ENCODE assay signal across 8 cellular contexts in the genomic region with DNA sequence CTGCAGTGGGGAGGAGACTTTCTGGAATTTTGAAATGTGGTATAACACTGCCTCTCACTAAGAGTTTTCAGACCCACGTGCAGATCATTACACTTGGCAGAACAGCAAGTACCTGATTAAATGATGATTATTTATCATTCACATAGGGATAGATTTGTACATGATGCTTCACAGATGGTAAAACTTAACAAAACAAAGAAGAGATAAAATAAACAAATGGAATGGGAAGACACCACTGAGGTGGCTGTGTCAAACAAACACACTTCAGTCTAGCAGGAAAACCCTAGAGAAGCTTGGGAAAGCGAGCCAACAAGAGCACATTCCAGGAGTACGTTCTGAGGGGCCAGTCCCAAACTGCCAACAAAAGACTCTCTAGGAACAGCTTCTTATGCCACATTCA. TPM values are rescaled to one million over a fixed set of nuclear protein-coding genes. Genes with fewer than 3 reads are reported as not detected.
A peak's percentile ranks its signal among the peaks of the same experiment; 100 is the strongest.
DNase-seq lines count a peak whose midpoint lies in the region; ATAC-seq, FAIRE-seq and TF ChIP-seq lines count a peak whose summit lies in the region.

No MANE protein-coding gene starts in this region.

- H3K9me3 Mint-ChIP-seq in activated T-helper 1 cell treated with anti-CD3 and anti-CD28 coated beads, Interleukin-12 subunit alpha, Interleukin-12 subunit beta, Interleukin-2, Interleukin-4 antibody, amounts not matched to agents 30 ng/mL and 10 ng/mL and 1 ng/mL, durations not matched to agents 14 hours and 24 hours and 36 hours = no peaks in the 10 kb centered on the region

- TF ChIP-seq CTCF in HepG2 (CRISPR knock-in tag; IDR thresholded peaks at IDR 0.05) = no peak
- no peak for TF ChIP-seq CTCF in right lobe of liver (IDR thresholded peaks at IDR 0.05)
- no peak for TF ChIP-seq CTCF in keratinocyte (optimal IDR thresholded peaks at IDR 0.05 in 1 of 3, IDR thresholded peaks at IDR 0.05 in 1 of 3, conservative IDR thresholded peaks at IDR 0.05 in 1 of 3; ENCODE audit: extremely low read depth in 1 of 3, insufficient read depth in 2 of 3, low read length in 3 of 3)
- no peak for TF ChIP-seq CTCF in upper lobe of right lung (IDR thresholded peaks at IDR 0.05)

- H3K36me3 Mint-ChIP-seq in activated T-helper 1 cell treated with anti-CD3 and anti-CD28 coated beads, Interleukin-12 subunit alpha, Interleukin-12 subunit beta, Interleukin-2, Interleukin-4 antibody, amounts not matched to agents 30 ng/mL and 10 ng/mL and 1 ng/mL, durations not matched to agents 14 hours and 24 hours and 36 hours (ENCODE audit: low read depth) = peaks cover 19% of the 10 kb centered on the region

- WGBS in HepG2 (ENCODE audit: low lambda C conversion rate) = 66% methylated on average over 3 of the region's 3 CpGs
- WGBS in right lobe of liver (ENCODE audit: insufficient coverage, low coverage, low lambda C conversion rate, missing lambda C conversion rate) = 83% methylated on average over 3 of the region's 3 CpGs

- no peak overlapping the region for H3K27ac Mint-ChIP-seq in activated T-helper 1 cell treated with anti-CD3 and anti-CD28 coated beads, Interleukin-12 subunit alpha, Interleukin-12 subunit beta, Interleukin-2, Interleukin-4 antibody, amounts not matched to agents 30 ng/mL and 10 ng/mL and 1 ng/mL, durations not matched to agents 14 hours and 24 hours and 36 hours

- FAIRE-seq in HepG2 (lab: Jason Lieb, UNC) (no peak), keratinocyte (lab: Jason Lieb, UNC) (no peak)

- peak overlapping the region in 1 of 3 experiments; percentile 93; a peak in 2 of 6 replicates for H3K4me3 ChIP-seq in HepG2 (replicated peaks in 1 of 3; ENCODE audit: insufficient read depth in 1 of 3, low read depth in 2 of 3, low read length in 3 of 3)
- no peak overlapping the region for H3K4me3 ChIP-seq in right lobe of liver
- H3K4me3 ChIP-seq in keratinocyte (ENCODE audit: control insufficient read depth in 2 of 3, extremely low read depth in 1 of 3, insufficient read depth in 2 of 3, low read depth in 1 of 3, low read length in 3 of 3) = peak overlapping the region in 2 of 3 experiments; percentile 88 to 99
- peak overlapping the region; percentile 98 for H3K4me3 ChIP-seq in upper lobe of right lung

- intact Hi-C loops in HepG2 (cut with micrococcal nuclease; ENCODE audit: unreplicated experiment) (no loop called here), right lobe of liver (cut with DNase I) (no loop called here), upper lobe of right lung (cut with DNase I) (no loop called here)
- intact Hi-C loops in activated T-helper 1 cell treated with anti-CD3 and anti-CD28 coated beads, Interleukin-12 subunit alpha, Interleukin-12 subunit beta, Interleukin-2, Interleukin-4 antibody, amounts not matched to agents 30 ng/mL and 10 ng/mL and 1 ng/mL, durations not matched to agents 14 hours and 24 hours and 36 hours (cut with micrococcal nuclease) = loop anchor here (2.0 to 5.0 kb wide), 5 partner anchors 71 to 951 kb away; a partner anchor contains a TSS

- TF ChIP-seq EP300 in HepG2 (IDR thresholded peaks at IDR 0.05; ENCODE audit: low read depth in 2 of 2, low read length in 2 of 2) (no peak), HepG2 (CRISPR knock-in tag; IDR thresholded peaks at IDR 0.05; ENCODE audit: borderline replicate concordance) (no peak)

- CTCF ChIA-PET in HepG2 (lab: Yijun Ruan, JAX; ENCODE audit: low intra/inter-chr PET ratio, low total read pairs) = no interaction called here

- no TSS peak for BruUV-seq in HepG2 (replicated peaks; lab: Mats Ljungman, UMichigan)

- ATAC-seq in HepG2 (no peak), right lobe of liver (no peak), upper lobe of right lung (no peak), HG02938 (IDR thresholded peaks at IDR 0.05; ENCODE audit: unreplicated experiment) (no peak)

- H3K36me3 ChIP-seq in HepG2 (replicated peaks in 1 of 2; ENCODE audit: control insufficient read depth in 1 of 2, insufficient read depth in 2 of 2, low read length in 2 of 2) = peaks cover 2 to 18% of the 10 kb centered on the region in 2 experiments; a peak in 3 of 5 replicates
- peaks cover 0 to 9% (median 2%) of the 10 kb centered on the region in 4 donors for H3K36me3 ChIP-seq in right lobe of liver
- peaks cover 1 to 12% of the 10 kb centered on the region in 2 experiments for H3K36me3 ChIP-seq in keratinocyte (ENCODE audit: control insufficient read depth in 2 of 2, extremely low read depth in 1 of 2, insufficient read depth in 2 of 2, low read length in 2 of 2)
- peaks cover 29% of the 10 kb centered on the region for H3K36me3 ChIP-seq in upper lobe of right lung

- no peaks in the 10 kb centered on the region for H4K20me1 ChIP-seq in HepG2 (ENCODE audit: insufficient read depth, low read length)
- no peaks in the 10 kb centered on the region for H4K20me1 ChIP-seq in keratinocyte (ENCODE audit: control insufficient read depth, extremely low read depth, insufficient read depth, low read length)

- peaks cover 0 to 4% of the 10 kb centered on the region in 2 experiments; a peak in 1 of 5 replicates for H3K27me3 ChIP-seq in HepG2 (ENCODE audit: control insufficient read depth in 1 of 2, insufficient read depth in 2 of 2, low read length in 2 of 2)
- no peaks in the 10 kb centered on the region for H3K27me3 ChIP-seq in right lobe of liver
- no peaks in the 10 kb centered on the region for H3K27me3 ChIP-seq in keratinocyte (ENCODE audit: control insufficient read depth, extremely low read depth, insufficient read depth, low read length)
- H3K27me3 ChIP-seq in upper lobe of right lung = no peaks in the 10 kb centered on the region

- H3K27me3 Mint-ChIP-seq in activated T-helper 1 cell treated with anti-CD3 and anti-CD28 coated beads, Interleukin-12 subunit alpha, Interleukin-12 subunit beta, Interleukin-2, Interleukin-4 antibody, amounts not matched to agents 30 ng/mL and 10 ng/mL and 1 ng/mL, durations not matched to agents 14 hours and 24 hours and 36 hours (ENCODE audit: insufficient read depth) = peaks cover 8% of the 10 kb centered on the region

- H3K79me2 ChIP-seq in HepG2 (ENCODE audit: insufficient read depth, low read length) (peaks cover 17% of the 10 kb centered on the region), keratinocyte (ENCODE audit: control insufficient read depth, insufficient read depth, low read length) (peaks cover 60% of the 10 kb centered on the region)

- dilution Hi-C loops in keratinocyte (cut with MboI; ENCODE audit: extremely low pct_ligation_motif_present, low sequenced_read_pairs) = no loop called here

- H3K4me1 ChIP-seq in HepG2 (ENCODE audit: insufficient read depth, low read length) (peaks cover 31% of the 10 kb centered on the region), right lobe of liver (peaks cover 0 to 12% (median 6%) of the 10 kb centered on the region in 4 donors), keratinocyte (ENCODE audit: control insufficient read depth, extremely low read depth, insufficient read depth, low read length) (peaks cover 31% of the 10 kb centered on the region), upper lobe of right lung (peaks cover 14% of the 10 kb centered on the region)

- peak overlapping the region; percentile 98 for H3K4me3 Mint-ChIP-seq in activated T-helper 1 cell treated with anti-CD3 and anti-CD28 coated beads, Interleukin-12 subunit alpha, Interleukin-12 subunit beta, Interleukin-2, Interleukin-4 antibody, amounts not matched to agents 30 ng/mL and 10 ng/mL and 1 ng/mL, durations not matched to agents 14 hours and 24 hours and 36 hours

- in situ Hi-C loops in HepG2 (cut with HindIII; ENCODE audit: extremely low pct_ligation_motif_present, low pct_unique_long_range_greater_than_20kb) = no loop called here

- H3K9me1 ChIP-seq in keratinocyte (ENCODE audit: control insufficient read depth, extremely low read depth, insufficient read depth, low read length) = no peaks in the 10 kb centered on the region

- H2AFZ ChIP-seq in HepG2 (ENCODE audit: low read length) (no peak overlapping the region), keratinocyte (ENCODE audit: control insufficient read depth, low read length) (no peak overlapping the region)

- no peak for TF ChIP-seq RAD21 in HepG2 (CRISPR knock-in tag; IDR thresholded peaks at IDR 0.05)

- H3K4me1 Mint-ChIP-seq in activated T-helper 1 cell treated with anti-CD3 and anti-CD28 coated beads, Interleukin-12 subunit alpha, Interleukin-12 subunit beta, Interleukin-2, Interleukin-4 antibody, amounts not matched to agents 30 ng/mL and 10 ng/mL and 1 ng/mL, durations not matched to agents 14 hours and 24 hours and 36 hours (ENCODE audit: low read depth) = peaks cover 50% of the 10 kb centered on the region

- H3K27ac ChIP-seq in HepG2 (ENCODE audit: extremely low read length, insufficient read depth, low read length) (no peak overlapping the region), right lobe of liver (no peak overlapping the region), keratinocyte (ENCODE audit: control insufficient read depth, insufficient read depth, low read length) (no peak overlapping the region), upper lobe of right lung (no peak overlapping the region)

- TF ChIP-seq POLR2A in HepG2 (IDR thresholded peaks at IDR 0.05; ENCODE audit: insufficient read depth in 1 of 2, low read depth in 2 of 2, low read length in 2 of 2) (no peak), right lobe of liver (IDR thresholded peaks at IDR 0.05) (no peak)

- POLR2A ChIA-PET in HepG2 (lab: Yijun Ruan, JAX) = no interaction called here

- DNase-seq in HepG2 (ENCODE audit: low spot score) (no peak), right lobe of liver (no peak), keratinocyte (ENCODE audit: low read depth, low spot score) (no peak), upper lobe of right lung (no peak), hippocampal formation (lab: John Stamatoyannopoulos, UW) (no peak), DMS 273 (lab: John Stamatoyannopoulos, UW; ENCODE audit: unreplicated experiment) (no peak)
- DNase-seq in activated T-helper 1 cell treated with anti-CD3 and anti-CD28 coated beads, Interleukin-12 subunit alpha, Interleukin-12 subunit beta, Interleukin-2, Interleukin-4 antibody, amounts not matched to agents 30 ng/mL and 10 ng/mL and 1 ng/mL, durations not matched to agents 14 hours and 24 hours and 36 hours (ENCODE audit: low spot score) = no peak

- H3K9ac ChIP-seq in HepG2 (ENCODE audit: insufficient read depth, low read depth, low read length) (no peak overlapping the region), keratinocyte (ENCODE audit: control insufficient read depth, extremely low read depth, insufficient read depth, low read length) (no peak overlapping the region)

- H3K4me2 ChIP-seq in HepG2 (ENCODE audit: low read depth, low read length) (peak overlapping the region; percentile 93), keratinocyte (ENCODE audit: control insufficient read depth, extremely low read depth, insufficient read depth, low read depth, low read length) (peak overlapping the region; percentile 87)

- H3K9me3 ChIP-seq in HepG2 (ENCODE audit: low read length) = no peaks in the 10 kb centered on the region
- H3K9me3 ChIP-seq in right lobe of liver = no peaks in the 10 kb centered on the region
- no peaks in the 10 kb centered on the region for H3K9me3 ChIP-seq in keratinocyte (ENCODE audit: control insufficient read depth, low read depth, low read length)
- no peaks in the 10 kb centered on the region for H3K9me3 ChIP-seq in upper lobe of right lung

RNA-seq across cellular contexts. Expression of a gene that starts 1.8 kb away (rescaled TPM):
- total RNA-seq in HepG2 (2016; rRNA removed; fragmentation: Illumina TruSeq; extraction: Trizol) (19.0 and 25.3 TPM in 2 replicates), right lobe of liver (1 to 10 TPM; 4.6 to 7.3 (median 6.1) TPM), upper lobe of right lung (14.2 TPM)
- total RNA-seq in HepG2 (2016; cell fraction: cytosol; rRNA removed; fragmentation: Illumina TruSeq; extraction: Trizol; ENCODE audit: low read depth) = 4.8 and 5.6 TPM in 2 replicates
- 17.3 and 20.4 TPM in 2 replicates for total RNA-seq in HepG2 (2016; cell fraction: insoluble cytoplasmic fraction; rRNA removed; fragmentation: Illumina TruSeq; extraction: Trizol)
- 6.0 and 6.6 TPM in 2 replicates for total RNA-seq in HepG2 (2016; cell fraction: membrane; rRNA removed; fragmentation: Illumina TruSeq; extraction: Trizol)
- total RNA-seq in HepG2 (2016; cell fraction: nucleus; rRNA removed; fragmentation: Illumina TruSeq; extraction: Trizol) = 12.2 and 12.8 TPM in 2 replicates
- polyA plus RNA-seq in HepG2 (2011; rRNA removed) (16.9 and 18.0 TPM in 2 replicates), keratinocyte (33.1 to 44.9 TPM (median 39.0 TPM) in 3 replicates)
- 17.8 and 18.2 TPM in 2 replicates for polyA plus RNA-seq in HepG2 (2011; cell fraction: cytosol; rRNA removed)
- 8.6 and 10.3 TPM in 2 replicates for polyA plus RNA-seq in HepG2 (2011; cell fraction: nucleus; rRNA removed)
- 11.0 and 15.6 TPM in 2 replicates for polyA plus RNA-seq in HepG2 (2012)
- 3.8 and 4.2 TPM in 2 replicates for polyA plus RNA-seq in HepG2 (2016; cell fraction: cytosol; fragmentation: Illumina TruSeq; extraction: Trizol; ENCODE audit: low read depth)
- polyA plus RNA-seq in HepG2 (2016; cell fraction: insoluble cytoplasmic fraction; fragmentation: Illumina TruSeq; extraction: Trizol; ENCODE audit: low read depth) = 25.5 and 28.9 TPM in 2 replicates
- 4.8 and 5.3 TPM in 2 replicates for polyA plus RNA-seq in HepG2 (2016; cell fraction: membrane; fragmentation: Illumina TruSeq; extraction: Trizol; ENCODE audit: low read depth)
- 12.0 and 13.7 TPM in 2 replicates for polyA plus RNA-seq in HepG2 (2016; cell fraction: nucleus; fragmentation: Illumina TruSeq; extraction: Trizol; ENCODE audit: insufficient read depth, low read depth)
- 17.7 and 52.1 TPM in 2 replicates for polyA minus RNA-seq in HepG2 (2011; rRNA and poly(A)+ RNA removed; ENCODE audit: low replicate concordance)
- 11.3 and 12.0 TPM in 2 replicates for polyA minus RNA-seq in HepG2 (2011; cell fraction: cytosol; rRNA and poly(A)+ RNA removed)
- 10.4 and 17.4 TPM in 2 replicates for polyA minus RNA-seq in HepG2 (2011; cell fraction: nucleus; rRNA and poly(A)+ RNA removed)
- 41.0 and 45.6 TPM in 2 replicates for total RNA-seq in activated T-helper 1 cell treated with anti-CD3 and anti-CD28 coated beads, Interleukin-12 subunit alpha, Interleukin-12 subunit beta, Interleukin-2, Interleukin-4 antibody, amounts not matched to agents 30 ng/mL and 10 ng/mL and 1 ng/mL, durations not matched to agents 14 hours and 24 hours and 36 hours
- 20.7 TPM for polyA plus RNA-seq in keratinocyte (2011; ENCODE audit: low read depth)
- 34.9 and 42.2 TPM in 2 replicates for polyA plus RNA-seq in keratinocyte (2011; cell fraction: cytosol; rRNA removed)
- 33.7 and 40.1 TPM in 2 replicates for polyA plus RNA-seq in keratinocyte (2011; cell fraction: nucleus; rRNA removed)
- polyA plus RNA-seq in keratinocyte (2012; ENCODE audit: low replicate concordance) = 32.6 and 33.3 TPM in 2 replicates
- polyA minus RNA-seq in keratinocyte = 22.6 to 42.0 TPM (median 37.1 TPM) in 3 replicates
- polyA minus RNA-seq in keratinocyte (2011; cell fraction: cytosol; rRNA and poly(A)+ RNA removed) = 17.5 TPM
- polyA minus RNA-seq in keratinocyte (2011; cell fraction: nucleus; rRNA and poly(A)+ RNA removed) = 14.7 and 25.7 TPM in 2 replicates

Comparison
In these comparisons a context has a peak if more than half of its experiments do, and no peak if none do; other contexts are left out.
1. H3K4me3 ChIP-seq: peak in keratinocyte (2 of 3) and upper lobe of right lung (single experiment); none in right lobe of liver (0 of 3).